ENCODE assay signal across 17 cellular contexts in the genomic region with DNA sequence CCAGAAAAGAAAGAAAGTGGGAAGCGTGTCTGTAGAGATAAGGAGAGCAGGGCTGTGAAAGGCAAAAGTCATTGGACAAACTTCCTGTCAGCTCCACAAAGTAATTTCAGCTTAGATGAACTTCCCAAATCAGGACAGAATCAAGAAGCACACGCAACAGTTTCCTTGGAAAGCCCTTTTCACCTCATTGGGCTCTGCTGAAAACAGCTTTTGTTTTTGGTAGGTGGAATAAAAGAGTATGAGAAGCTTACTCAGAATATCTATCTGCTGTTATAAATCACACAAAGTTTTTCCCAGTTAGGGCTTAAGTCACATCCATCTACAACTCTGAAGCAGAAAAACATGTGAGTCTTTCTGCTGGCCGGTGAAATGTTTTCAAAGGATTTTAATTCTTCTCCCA. TPM values are rescaled to one million over a fixed set of nuclear protein-coding genes. Genes with fewer than 3 reads are reported as not detected.
DNase-seq lines count a peak whose midpoint lies in the region; ATAC-seq, FAIRE-seq and TF ChIP-seq lines count a peak whose summit lies in the region.
"Had no signal": no experiment of that assay in that cellular context is flagged by ENCODE, and none has a peak within 500 bp of the region (broad histone marks: within the 10 kb centered on the region; RNA-seq: fewer than 3 reads in every experiment).

No MANE protein-coding gene starts in this region.

- peak overlapping the region; percentile 20 for H3K9ac ChIP-seq in astrocyte (ENCODE audit: low read length)

- peaks cover 11% of the 10 kb centered on the region for H3K4me1 Mint-ChIP-seq in astrocyte (ENCODE audit: low read depth, unreplicated experiment)
- H3K4me1 Mint-ChIP-seq: activated T-helper 17 cell treated with anti-CD3 and anti-CD28 coated beads, Interleukin-2, amount 50 U/mL, for 72 hours; memory B cell had no signal

- no peaks in the 10 kb centered on the region for H3K79me2 ChIP-seq in astrocyte (ENCODE audit: insufficient read depth, low read length)

- intact Hi-C loops in heart right ventricle (cut with DNase I), result loop anchor here in 2 of 10 donors (2.0 to 10.0 kb wide), 2 partner anchors 57 to 201 kb away; no protein-coding TSS in a partner anchor

- peak; percentile 67 for FAIRE-seq in astrocyte (lab: Jason Lieb, UNC)
- FAIRE-seq: GM12891, urothelium cell line had no signal

- 28 to 34% methylated on average over 3 of the region's 3 CpGs for WGBS in heart right ventricle, 2 donors

- H3K27ac ChIP-seq in astrocyte (ENCODE audit: low read depth, low read length), result peak overlapping the region; percentile 3
- peak overlapping the region in 6 of 10 donors; percentile 14 to 67 (median 49) for H3K27ac ChIP-seq in heart right ventricle

- H3K4me2 ChIP-seq in astrocyte (ENCODE audit: low read length), result peak overlapping the region; percentile 43

- peak overlapping the region; percentile 60 for H2AFZ ChIP-seq in astrocyte (ENCODE audit: low read depth, low read length)

- ATAC-seq in heart right ventricle, result peak in 6 of 8 donors; percentile 24 to 66 (median 52)
- ATAC-seq: activated T-helper 17 cell treated with anti-CD3 and anti-CD28 coated beads, Interleukin-2, amount 50 U/mL, for 72 hours; HCT116 had no signal

- no peaks in the 10 kb centered on the region for H3K4me1 ChIP-seq in astrocyte (ENCODE audit: insufficient read depth, low read length)
- H3K4me1 ChIP-seq in heart right ventricle, result peaks cover 0 to 17% (median 3%) of the 10 kb centered on the region in 9 donors

- H3K9me3 ChIP-seq in astrocyte (ENCODE audit: insufficient read depth, low read depth, low read length), result no peaks in the 10 kb centered on the region
- peaks cover 0 to 5% (median 0%) of the 10 kb centered on the region in 11 donors for H3K9me3 ChIP-seq in heart right ventricle

- no peaks in the 10 kb centered on the region for H4K20me1 ChIP-seq in astrocyte (ENCODE audit: insufficient read depth, low read length)

- H3K4me3 ChIP-seq in AG10803 (ENCODE audit: low read length) (no peak overlapping the region), astrocyte (ENCODE audit: insufficient read depth, low read depth, low read length) (no peak overlapping the region), heart right ventricle (no peak overlapping the region)

- H3K36me3 Mint-ChIP-seq in astrocyte (ENCODE audit: low read depth, unreplicated experiment), result peaks cover 1% of the 10 kb centered on the region
- H3K36me3 Mint-ChIP-seq: memory B cell had no signal

- peaks cover 5% of the 10 kb centered on the region for H3K27me3 Mint-ChIP-seq in astrocyte (ENCODE audit: low read depth, unreplicated experiment)

- H3K9me3 Mint-ChIP-seq in astrocyte (ENCODE audit: unreplicated experiment), result peaks cover 1% of the 10 kb centered on the region
- H3K9me3 Mint-ChIP-seq: activated T-helper 17 cell treated with anti-CD3 and anti-CD28 coated beads, Interleukin-2, amount 50 U/mL, for 72 hours; dendritic cell treated with granulocyte-macrophage colony-stimulating factor and Interleukin-4, amounts not matched to agents 40 ng/mL and 50 ng/mL, for 4 days; memory B cell had no signal

- no peaks in the 10 kb centered on the region for H3K27me3 ChIP-seq in astrocyte (ENCODE audit: insufficient read depth, low read length)
- H3K27me3 ChIP-seq in heart right ventricle, result peaks cover 0 to 4% (median 0%) of the 10 kb centered on the region in 7 donors

- H3K36me3 ChIP-seq in astrocyte (ENCODE audit: insufficient read depth, low read length), result no peaks in the 10 kb centered on the region
- no peaks in the 10 kb centered on the region for H3K36me3 ChIP-seq in heart right ventricle

- H3K27ac Mint-ChIP-seq in astrocyte (ENCODE audit: unreplicated experiment), result no peak overlapping the region
- H3K27ac Mint-ChIP-seq: activated T-helper 17 cell treated with anti-CD3 and anti-CD28 coated beads, Interleukin-2, amount 50 U/mL, for 72 hours; dendritic cell treated with granulocyte-macrophage colony-stimulating factor and Interleukin-4, amounts not matched to agents 40 ng/mL and 50 ng/mL, for 4 days; memory B cell had no signal

- DNase-seq in AG10803 (ENCODE audit: low read depth) (peak; percentile 18), astrocyte (ENCODE audit: low read depth) (peak; percentile 61), heart right ventricle (no peak), pons (ENCODE audit: low spot score) (peak; percentile 2), EL (no peak), amygdala (lab: John Stamatoyannopoulos, UW) (no peak), epidermal melanocyte (ENCODE audit: insufficient read length, low spot score) (no peak), DMS53 treated with DMSO at 0.1 percent for 48 hours (lab: John Stamatoyannopoulos, UW; ENCODE audit: unreplicated experiment) (no peak)
- DNase-seq: activated CD8-positive, alpha-beta memory T cell treated with anti-CD3 and anti-CD28 coated beads for 24 hours; MV-4-11; NCI-H2081 treated with DMSO at 0.1 percent for 48 hours had no signal

- no peak for TF ChIP-seq CTCF in AG10803 (conservative IDR thresholded peaks at IDR 0.05; ENCODE audit: low read length)
- TF ChIP-seq CTCF in astrocyte (IDR thresholded peaks at IDR 0.05; ENCODE audit: insufficient read depth, low read depth, low read length), result no peak
- TF ChIP-seq CTCF in heart right ventricle (IDR thresholded peaks at IDR 0.05), result no peak

- no peak overlapping the region for H3K4me3 Mint-ChIP-seq in astrocyte (ENCODE audit: unreplicated experiment)
- H3K4me3 Mint-ChIP-seq: activated T-helper 17 cell treated with anti-CD3 and anti-CD28 coated beads, Interleukin-2, amount 50 U/mL, for 72 hours; dendritic cell treated with granulocyte-macrophage colony-stimulating factor and Interleukin-4, amounts not matched to agents 40 ng/mL and 50 ng/mL, for 4 days; memory B cell had no signal

RNA-seq across cellular contexts. Expression of a gene that starts 42.4 kb away (rescaled TPM):
- total RNA-seq in astrocyte (146 and 155 TPM in 2 replicates), heart right ventricle (100 to 1,000 TPM in 1 of 10 donors, 10 to 100 TPM in 9; 18.6 to 157 (median 32.5) TPM)
- polyA plus RNA-seq in heart right ventricle, result 10 to 100 TPM; 15.7 to 46.9 TPM
- total RNA-seq: activated T-helper 17 cell treated with anti-CD3 and anti-CD28 coated beads, Interleukin-2, amount 50 U/mL, for 72 hours had no signal

Comparison
In these comparisons a context has a peak if more than half of its experiments do, and no peak if none do; other contexts are left out.
1. DNase-seq: peak in AG10803 (single experiment), astrocyte (single experiment) and pons (single experiment); none in heart right ventricle (0 of 2), EL (single experiment), amygdala (0 of 56), epidermal melanocyte (single experiment) and DMS53 treated with DMSO at 0.1 percent for 48 hours (single experiment).